Comparison of ENCODE assay signal across 21 cellular contexts in the genomic region with DNA sequence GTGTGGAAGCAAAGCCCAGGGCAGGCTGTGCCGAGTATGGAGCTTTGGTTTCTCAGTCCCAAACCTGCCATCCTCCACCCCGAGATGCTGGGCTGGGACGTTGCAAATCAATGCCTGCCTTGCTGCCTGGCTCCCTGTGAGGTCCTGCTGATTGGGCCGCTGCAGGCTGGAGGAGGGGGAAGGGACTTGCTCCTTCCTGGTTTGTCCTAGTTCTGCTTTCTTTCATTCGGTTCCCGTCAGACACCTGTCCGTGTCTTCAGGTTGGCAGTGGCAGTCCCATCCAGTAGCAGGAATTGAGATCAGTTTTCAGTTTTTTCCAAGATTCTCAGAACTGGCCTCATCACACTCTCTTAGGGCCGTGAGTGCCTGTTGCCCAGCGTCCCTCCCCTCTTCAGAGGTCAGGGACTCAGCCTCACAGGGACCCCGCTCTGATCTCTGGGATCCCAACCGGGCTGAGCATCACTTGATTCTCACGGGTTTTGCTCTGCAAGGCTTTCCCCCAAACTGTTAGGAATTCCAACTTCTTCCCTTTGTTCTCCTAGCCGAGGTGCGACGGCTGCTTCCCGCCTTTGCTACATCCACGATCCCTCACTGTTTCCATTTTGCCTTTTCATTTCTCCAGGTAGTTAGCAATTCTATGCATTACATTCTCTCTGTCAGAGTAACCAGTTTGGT. TPM values are rescaled to one million over a fixed set of nuclear protein-coding genes. Genes with fewer than 3 reads are reported as not detected.
DNase-seq lines count a peak whose midpoint lies in the region; ATAC-seq, FAIRE-seq and TF ChIP-seq lines count a peak whose summit lies in the region.
"Had no signal": no experiment of that assay in that cellular context is flagged by ENCODE, and none has a peak within 500 bp of the region (broad histone marks: within the 10 kb centered on the region; RNA-seq: fewer than 3 reads in every experiment).

No MANE protein-coding gene starts in this region.

- peaks cover 19% of the 10 kb centered on the region in 2 donors for H3K4me1 Mint-ChIP-seq in natural killer cell

- WGBS in neuronal stem cell (ENCODE audit: extremely low coverage in 2 of 2, insufficient read length in 2 of 2, insufficient replicate concordance in 1 of 2), 2 donors: no CpG with 5 or more reads among the region's 17 CpGs

- no peak overlapping the region for H2BK120ac ChIP-seq in neuronal stem cell (ENCODE audit: low read depth, low read length)

- H3K18ac ChIP-seq in neuronal stem cell (ENCODE audit: low read length): no peak overlapping the region

- no peak for FAIRE-seq in GM12891 (lab: Jason Lieb, UNC)

- H3K4me1 ChIP-seq in neuronal stem cell (ENCODE audit: control insufficient read depth in 2 of 2, insufficient read depth in 1 of 2, low read depth in 1 of 2, low read length in 2 of 2): peaks cover 0 to 5% of the 10 kb centered on the region in 2 donors
- H3K4me1 ChIP-seq in Karpas-422 (ENCODE audit: low read length): peaks cover 8% of the 10 kb centered on the region
- H3K4me1 ChIP-seq: psoas muscle had no signal

- H3K23ac ChIP-seq in neuronal stem cell (ENCODE audit: low read depth, low read length, poor library complexity): no peak overlapping the region

- in situ Hi-C loops in KBM-7 (cut with MboI; ENCODE audit: low pct_unique_long_range_greater_than_20kb, low sequenced_read_pairs): no loop called here

- H3K4ac ChIP-seq in neuronal stem cell (ENCODE audit: low read length): no peak overlapping the region

- no peak overlapping the region for H3K4me2 ChIP-seq in neuronal stem cell (ENCODE audit: insufficient read depth, low read length, poor library complexity, severe bottlenecking)
- no peak overlapping the region for H3K4me2 ChIP-seq in Karpas-422 (ENCODE audit: low read depth, low read length, poor library complexity, severe bottlenecking)

- no peaks in the 10 kb centered on the region for H3K79me2 ChIP-seq in Karpas-422 (ENCODE audit: low read length)

- H3K79me1 ChIP-seq in neuronal stem cell (ENCODE audit: low read depth, low read length): no peaks in the 10 kb centered on the region

- no peak overlapping the region for H2BK15ac ChIP-seq in neuronal stem cell (ENCODE audit: low read length)

- no peak overlapping the region for H4K91ac ChIP-seq in neuronal stem cell (ENCODE audit: low read depth, low read length, poor library complexity)

- H2AFZ ChIP-seq in neuronal stem cell (ENCODE audit: low read length) (peak overlapping the region; percentile 55), Karpas-422 (ENCODE audit: low read length) (no peak overlapping the region)

- H4K8ac ChIP-seq in neuronal stem cell (ENCODE audit: low read depth, low read length): no peak overlapping the region

- H3K27ac ChIP-seq in neuronal stem cell (replicated peaks; ENCODE audit: low read length) (no peak overlapping the region), Karpas-422 (ENCODE audit: low read length) (no peak overlapping the region)
- H3K27ac ChIP-seq: left lung, psoas muscle, testis had no signal

- TF ChIP-seq CTCF in natural killer cell (IDR thresholded peaks at IDR 0.05): no peak

- H3K4me3 ChIP-seq in neuronal stem cell (ENCODE audit: low read length in 2 of 2) (no peak overlapping the region), Karpas-422 (ENCODE audit: low read length) (no peak overlapping the region)
- H3K4me3 ChIP-seq: left lung, psoas muscle, testis had no signal

- no peaks in the 10 kb centered on the region for H3K9me2 ChIP-seq in Karpas-422 (replicated peaks; ENCODE audit: insufficient read depth, low read length)

- H3K4me3 Mint-ChIP-seq in natural killer cell: no peak overlapping the region
- H3K4me3 Mint-ChIP-seq: activated naive CD4-positive, alpha-beta T cell treated with anti-CD3 and anti-CD28 coated beads, Interleukin-2, amount 50 U/mL, for 24 hours; activated T-cell treated with anti-CD3 and anti-CD28 coated beads, Interleukin-2, amount 50 U/mL, for 24 hours; T-cell had no signal

- peaks cover 0 to 9% (median 0%) of the 10 kb centered on the region in 3 experiments for H3K27me3 ChIP-seq in neuronal stem cell (ENCODE audit: control insufficient read depth in 3 of 3, insufficient read depth in 3 of 3, low read depth in 1 of 3, low read length in 3 of 3)
- H3K27me3 ChIP-seq in Karpas-422 (ENCODE audit: low read length): peaks cover 3% of the 10 kb centered on the region; the same call in 1 of the 2 replicates
- H3K27me3 ChIP-seq: testis had no signal

- H3K27ac Mint-ChIP-seq in natural killer cell: no peak overlapping the region
- H3K27ac Mint-ChIP-seq: activated T-cell treated with anti-CD3 and anti-CD28 coated beads, Interleukin-2, amount 50 U/mL, for 24 hours; T-cell had no signal

- no peak overlapping the region for H2AK5ac ChIP-seq in neuronal stem cell (ENCODE audit: low read depth, low read length)

- no peaks in the 10 kb centered on the region for H3K36me3 Mint-ChIP-seq in natural killer cell
- H3K36me3 Mint-ChIP-seq: T-cell had no signal

- H3K9me3 ChIP-seq in neuronal stem cell (replicated peaks in 1 of 2; ENCODE audit: control insufficient read depth in 2 of 2, insufficient read depth in 1 of 2, low read depth in 1 of 2, low read length in 2 of 2): no peaks in the 10 kb centered on the region
- H3K9me3 ChIP-seq in Karpas-422 (ENCODE audit: low read length): no peaks in the 10 kb centered on the region
- H3K9me3 ChIP-seq: left lung, psoas muscle, testis had no signal

- intact Hi-C loops in natural killer cell (cut with micrococcal nuclease): no loop called here

- no peaks in the 10 kb centered on the region for H3K36me3 ChIP-seq in neuronal stem cell (replicated peaks in 1 of 2; ENCODE audit: control insufficient read depth in 2 of 2, insufficient read depth in 2 of 2, low read length in 2 of 2)
- H3K36me3 ChIP-seq in Karpas-422 (ENCODE audit: insufficient read depth, low read length): no peaks in the 10 kb centered on the region
- H3K36me3 ChIP-seq: left lung had no signal

- ATAC-seq in natural killer cell (no peak), HG03460 (IDR thresholded peaks at IDR 0.05; ENCODE audit: unreplicated experiment) (no peak), HG02763 (IDR thresholded peaks at IDR 0.05; ENCODE audit: unreplicated experiment) (no peak)
- ATAC-seq: left lung, psoas muscle, T-cell had no signal

- H3K14ac ChIP-seq in neuronal stem cell (ENCODE audit: low read length): no peak overlapping the region

- no peaks in the 10 kb centered on the region for H4K20me1 ChIP-seq in Karpas-422 (ENCODE audit: insufficient read depth, low read depth, low read length)

- H3K9me3 Mint-ChIP-seq in natural killer cell: no peaks in the 10 kb centered on the region
- H3K9me3 Mint-ChIP-seq: activated naive CD4-positive, alpha-beta T cell treated with anti-CD3 and anti-CD28 coated beads, Interleukin-2, amount 50 U/mL, for 24 hours; activated T-cell treated with anti-CD3 and anti-CD28 coated beads, Interleukin-2, amount 50 U/mL, for 24 hours; IgD-negative memory B cell; T-cell had no signal

- no peak overlapping the region for H2BK12ac ChIP-seq in neuronal stem cell (ENCODE audit: low read length)

- no peak overlapping the region for H2BK5ac ChIP-seq in neuronal stem cell (ENCODE audit: low read length)

- DNase-seq in GM12891 (ENCODE audit: insufficient read length, low spot score) (no peak), KBM-7 (peak; percentile 58), iPS DF 19.7 (ENCODE audit: low read depth, low spot score) (peak; percentile 35), neuronal stem cell (ENCODE audit: low spot score) (no peak), natural killer cell (no peak), Karpas-422 (no peak)
- DNase-seq: activated CD4-positive, alpha-beta T cell treated with anti-CD3 and anti-CD28 coated beads, Interleukin-2, amount 50 U/mL, for 1 hour; activated T-cell treated with anti-CD3 and anti-CD28 coated beads, Interleukin-2, amount 50 U/mL, for 24 hours; AML-193; hippocampal formation; NCI-H2029 treated with DMSO at 0.1 percent for 48 hours; NCI-H510A treated with DMSO at 0.1 percent for 48 hours; psoas muscle; SHP77; T-cell; testis had no signal

- H3K9ac ChIP-seq in neuronal stem cell (ENCODE audit: low read depth, low read length, poor library complexity): no peak overlapping the region
- H3K9ac ChIP-seq in Karpas-422 (ENCODE audit: low read length): no peak overlapping the region

- TF ChIP-seq POLR2A in GM12891 (IDR thresholded peaks at IDR 0.05; ENCODE audit: low read depth, low read length): no peak

- H3K27me3 Mint-ChIP-seq in natural killer cell (ENCODE audit: low read depth in 2 of 2): peaks cover 2 to 7% of the 10 kb centered on the region in 2 donors
- H3K27me3 Mint-ChIP-seq: activated naive CD4-positive, alpha-beta T cell treated with anti-CD3 and anti-CD28 coated beads, Interleukin-2, amount 50 U/mL, for 24 hours; activated T-cell treated with anti-CD3 and anti-CD28 coated beads, Interleukin-2, amount 50 U/mL, for 24 hours; IgD-negative memory B cell had no signal

TF ChIP-seq in GM12891, 5 proteins besides CTCF, POLR2A, EP300 and RAD21:
- TF ChIP-seq POLR2AphosphoS5 (IDR thresholded peaks at IDR 0.05; ENCODE audit: low read depth, low read length) (no peak), SPI1 (IDR thresholded peaks at IDR 0.05; ENCODE audit: low read depth, low read length) (peak; percentile 11; the same call in 1 of the 2 replicates), TAF1 (IDR thresholded peaks at IDR 0.05; ENCODE audit: low read depth, low read length) (no peak)

RNA-seq across cellular contexts. Expression of gene TAGAP, which starts 24.2 kb away (rescaled TPM):
- 2.6 TPM for polyA plus RNA-seq in GM12891 (2012; ENCODE audit: low read depth, missing spikeins)
- polyA plus RNA-seq in neuronal stem cell (2013, experiment 1 of 2): not detected
- not detected for polyA plus RNA-seq in neuronal stem cell (2013, experiment 2 of 2)
- total RNA-seq in natural killer cell: 100 to 1,000 TPM; 139 to 291 (median 178) TPM
- 16.2 and 16.5 TPM in 2 replicates for total RNA-seq in Karpas-422 (2014; rRNA removed; shearing (Covaris generic); ENCODE audit: low replicate concordance)

Comparison
In these comparisons a context has a peak if more than half of its experiments do, and no peak if none do; other contexts are left out.
1. DNase-seq: peak in KBM-7 (single experiment) and iPS DF 19.7 (single experiment); none in GM12891 (single experiment), neuronal stem cell (single experiment), natural killer cell (single experiment) and Karpas-422 (single experiment).